Comparison of ENCODE assay signal across 1 cellular context in the genomic region with DNA sequence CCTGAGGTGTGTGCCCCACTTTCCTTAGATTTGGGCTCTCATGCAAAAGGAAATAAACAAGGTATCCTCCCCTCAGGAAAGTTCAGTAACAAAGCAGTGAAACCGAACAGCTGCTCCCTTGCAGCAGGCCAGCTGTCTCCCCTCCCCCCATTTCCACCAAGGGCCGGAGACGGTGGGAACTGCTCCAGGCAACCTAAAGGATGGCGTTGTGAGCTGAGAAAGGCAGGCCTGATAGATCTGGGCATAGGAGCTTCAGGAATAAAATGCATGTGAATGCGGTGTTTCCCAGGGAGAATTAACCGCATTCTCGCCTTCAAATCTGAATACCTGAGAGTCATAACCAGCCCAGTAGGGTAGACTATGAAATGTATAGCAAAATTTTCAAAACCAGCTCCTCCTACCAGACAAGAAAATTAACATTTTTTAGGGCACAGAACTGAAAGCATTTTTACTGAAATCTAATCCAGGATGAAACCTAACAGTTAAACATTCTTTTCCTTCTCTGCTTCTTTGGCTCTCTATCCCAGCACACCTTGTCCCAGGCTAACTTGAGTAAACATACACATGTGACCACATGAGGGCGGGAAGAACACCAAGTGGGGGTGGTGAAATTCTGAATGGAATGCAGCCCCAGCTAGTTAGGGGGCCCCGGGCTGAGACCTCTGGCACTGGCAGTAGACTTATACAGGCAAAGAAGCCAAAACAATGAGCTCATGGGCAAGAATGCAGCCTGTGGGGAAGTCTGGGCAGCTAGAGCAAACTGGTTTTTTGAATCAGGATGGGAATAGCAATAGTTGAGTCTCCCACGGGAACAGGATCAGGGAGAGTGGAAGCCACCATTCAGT.
TF ChIP-seq lines count a peak whose summit lies in the region.

No MANE protein-coding gene starts in this region.

TF ChIP-seq in HepG2, 621 proteins besides CTCF, POLR2A, EP300 and RAD21 (continued from another document and continues in another):
- TF ChIP-seq ZFYVE20 (CRISPR knock-in tag; IDR thresholded peaks at IDR 0.05; ENCODE audit: borderline replicate concordance, low read depth) (no peak), RBAK (CRISPR knock-in tag; IDR thresholded peaks at IDR 0.05) (no peak), ZNF350 (CRISPR knock-in tag; IDR thresholded peaks at IDR 0.05; ENCODE audit: borderline replicate concordance, low read depth) (peak; percentile 40; the same call in 1 of the 2 replicates), PAF1 (CRISPR knock-in tag; IDR thresholded peaks at IDR 0.05) (0 out of 2 replicates have a peak, but pooled peaks have one; percentile 41), CEBPB (IDR thresholded peaks at IDR 0.05; ENCODE audit: borderline replicate concordance, low read depth, low read length) (no peak), ZSCAN30 (CRISPR knock-in tag; IDR thresholded peaks at IDR 0.05) (no peak), NR2F6 (IDR thresholded peaks at IDR 0.05) (peak; percentile 57; the same call in 1 of the 2 replicates), NR2F6 (CRISPR knock-in tag; IDR thresholded peaks at IDR 0.05) (peak; percentile 66), ZNF33B (CRISPR knock-in tag; IDR thresholded peaks at IDR 0.05) (no peak), TSC22D2 (CRISPR knock-in tag; IDR thresholded peaks at IDR 0.05; ENCODE audit: borderline replicate concordance) (no peak), ISX (CRISPR knock-in tag; conservative IDR thresholded peaks at IDR 0.05) (no peak), ZNF354B (CRISPR knock-in tag; IDR thresholded peaks at IDR 0.05) (no peak), SETDB1 (CRISPR knock-in tag; IDR thresholded peaks at IDR 0.05; ENCODE audit: borderline replicate concordance) (no peak), ZNF333 (CRISPR knock-in tag; IDR thresholded peaks at IDR 0.05; ENCODE audit: borderline replicate concordance) (no peak), MIXL1 (CRISPR knock-in tag; IDR thresholded peaks at IDR 0.05) (0 out of 2 replicates have a peak, but pooled peaks have one; percentile 38), ATF7-NPFF (CRISPR knock-in tag; IDR thresholded peaks at IDR 0.05; ENCODE audit: low read depth) (no peak), ZNF737 (CRISPR knock-in tag; IDR thresholded peaks at IDR 0.05; ENCODE audit: borderline replicate concordance) (no peak), SALL1 (CRISPR knock-in tag; IDR thresholded peaks at IDR 0.05) (peak; percentile 79), FOXO1 (CRISPR knock-in tag; IDR thresholded peaks at IDR 0.05) (peak; percentile 42; the same call in 1 of the 2 replicates), ZNF263 (CRISPR knock-in tag; IDR thresholded peaks at IDR 0.05) (no peak; the same call in 1 of the 2 replicates), SRSF4 (IDR thresholded peaks at IDR 0.05; ENCODE audit: low read depth, low read length, poor library complexity, severe bottlenecking) (no peak), GABPB1 (CRISPR knock-in tag; IDR thresholded peaks at IDR 0.05) (no peak), MLLT10 (CRISPR knock-in tag; IDR thresholded peaks at IDR 0.05) (no peak), MYC (CRISPR knock-in tag; IDR thresholded peaks at IDR 0.05; ENCODE audit: borderline replicate concordance) (peak; percentile 62; the same call in 1 of the 2 replicates), SATB2 (CRISPR knock-in tag; IDR thresholded peaks at IDR 0.05) (no peak), SKI (IDR thresholded peaks at IDR 0.05; ENCODE audit: partially characterized antibody) (no peak), RFXAP (CRISPR knock-in tag; IDR thresholded peaks at IDR 0.05; ENCODE audit: borderline replicate concordance) (peak; percentile 89; the same call in 1 of the 2 replicates), MYNN (CRISPR knock-in tag; IDR thresholded peaks at IDR 0.05; ENCODE audit: low read depth) (no peak), CENPT (CRISPR knock-in tag; IDR thresholded peaks at IDR 0.05; ENCODE audit: low read depth) (no peak), DPF2 (CRISPR knock-in tag; IDR thresholded peaks at IDR 0.05; ENCODE audit: borderline replicate concordance, low read depth) (peak; percentile 33; the same call in 1 of the 2 replicates), HOXA5 (CRISPR knock-in tag; IDR thresholded peaks at IDR 0.05) (peak; percentile 64; the same call in 1 of the 2 replicates), NFYC (CRISPR knock-in tag; IDR thresholded peaks at IDR 0.05) (no peak; the same call in 1 of the 2 replicates), ZZZ3 (CRISPR knock-in tag; IDR thresholded peaks at IDR 0.05; ENCODE audit: borderline replicate concordance) (no peak), KDM4B (CRISPR knock-in tag; IDR thresholded peaks at IDR 0.05) (no peak), ZNF225 (CRISPR knock-in tag; IDR thresholded peaks at IDR 0.05) (no peak), SCMH1 (CRISPR knock-in tag; IDR thresholded peaks at IDR 0.05; ENCODE audit: borderline replicate concordance) (no peak), FOXK1 (CRISPR knock-in tag; IDR thresholded peaks at IDR 0.05; ENCODE audit: borderline replicate concordance, low read depth) (no peak), BRCA1 (CRISPR knock-in tag; IDR thresholded peaks at IDR 0.05) (no peak), MIER3 (CRISPR knock-in tag; IDR thresholded peaks at IDR 0.05; ENCODE audit: borderline replicate concordance) (0 out of 2 replicates have a peak, but pooled peaks have one; percentile 5), TARDBP (CRISPR knock-in tag; IDR thresholded peaks at IDR 0.05) (no peak), ZNF607 (CRISPR knock-in tag; IDR thresholded peaks at IDR 0.05; ENCODE audit: borderline replicate concordance) (no peak), TP53 (CRISPR knock-in tag; conservative IDR thresholded peaks at IDR 0.05) (peak; percentile 63; the same call in 1 of the 2 replicates), ZNF749 (CRISPR knock-in tag; IDR thresholded peaks at IDR 0.05; ENCODE audit: borderline replicate concordance) (no peak)
- TF ChIP-seq, protein P1, sequence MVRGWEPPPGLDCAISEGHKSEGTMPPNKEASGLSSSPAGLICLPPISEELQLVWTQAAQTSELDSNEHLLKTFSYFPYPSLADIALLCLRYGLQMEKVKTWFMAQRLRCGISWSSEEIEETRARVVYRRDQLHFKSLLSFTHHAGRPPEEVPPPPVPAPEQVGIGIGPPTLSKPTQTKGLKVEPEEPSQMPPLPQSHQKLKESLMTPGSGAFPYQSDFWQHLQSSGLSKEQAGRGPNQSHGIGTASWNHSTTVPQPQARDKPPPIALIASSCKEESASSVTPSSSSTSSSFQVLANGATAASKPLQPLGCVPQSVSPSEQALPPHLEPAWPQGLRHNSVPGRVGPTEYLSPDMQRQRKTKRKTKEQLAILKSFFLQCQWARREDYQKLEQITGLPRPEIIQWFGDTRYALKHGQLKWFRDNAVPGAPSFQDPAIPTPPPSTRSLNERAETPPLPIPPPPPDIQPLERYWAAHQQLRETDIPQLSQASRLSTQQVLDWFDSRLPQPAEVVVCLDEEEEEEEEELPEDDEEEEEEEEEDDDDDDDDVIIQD (CRISPR knock-in tag; IDR thresholded peaks at IDR 0.05; ENCODE audit: low read depth) = no peak
- TF ChIP-seq, protein P2, sequence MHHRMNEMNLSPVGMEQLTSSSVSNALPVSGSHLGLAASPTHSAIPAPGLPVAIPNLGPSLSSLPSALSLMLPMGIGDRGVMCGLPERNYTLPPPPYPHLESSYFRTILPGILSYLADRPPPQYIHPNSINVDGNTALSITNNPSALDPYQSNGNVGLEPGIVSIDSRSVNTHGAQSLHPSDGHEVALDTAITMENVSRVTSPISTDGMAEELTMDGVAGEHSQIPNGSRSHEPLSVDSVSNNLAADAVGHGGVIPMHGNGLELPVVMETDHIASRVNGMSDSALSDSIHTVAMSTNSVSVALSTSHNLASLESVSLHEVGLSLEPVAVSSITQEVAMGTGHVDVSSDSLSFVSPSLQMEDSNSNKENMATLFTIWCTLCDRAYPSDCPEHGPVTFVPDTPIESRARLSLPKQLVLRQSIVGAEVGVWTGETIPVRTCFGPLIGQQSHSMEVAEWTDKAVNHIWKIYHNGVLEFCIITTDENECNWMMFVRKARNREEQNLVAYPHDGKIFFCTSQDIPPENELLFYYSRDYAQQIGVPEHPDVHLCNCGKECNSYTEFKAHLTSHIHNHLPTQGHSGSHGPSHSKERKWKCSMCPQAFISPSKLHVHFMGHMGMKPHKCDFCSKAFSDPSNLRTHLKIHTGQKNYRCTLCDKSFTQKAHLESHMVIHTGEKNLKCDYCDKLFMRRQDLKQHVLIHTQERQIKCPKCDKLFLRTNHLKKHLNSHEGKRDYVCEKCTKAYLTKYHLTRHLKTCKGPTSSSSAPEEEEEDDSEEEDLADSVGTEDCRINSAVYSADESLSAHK (CRISPR knock-in tag; IDR thresholded peaks at IDR 0.05; ENCODE audit: borderline replicate concordance) = no peak
- TF ChIP-seq, protein P3, sequence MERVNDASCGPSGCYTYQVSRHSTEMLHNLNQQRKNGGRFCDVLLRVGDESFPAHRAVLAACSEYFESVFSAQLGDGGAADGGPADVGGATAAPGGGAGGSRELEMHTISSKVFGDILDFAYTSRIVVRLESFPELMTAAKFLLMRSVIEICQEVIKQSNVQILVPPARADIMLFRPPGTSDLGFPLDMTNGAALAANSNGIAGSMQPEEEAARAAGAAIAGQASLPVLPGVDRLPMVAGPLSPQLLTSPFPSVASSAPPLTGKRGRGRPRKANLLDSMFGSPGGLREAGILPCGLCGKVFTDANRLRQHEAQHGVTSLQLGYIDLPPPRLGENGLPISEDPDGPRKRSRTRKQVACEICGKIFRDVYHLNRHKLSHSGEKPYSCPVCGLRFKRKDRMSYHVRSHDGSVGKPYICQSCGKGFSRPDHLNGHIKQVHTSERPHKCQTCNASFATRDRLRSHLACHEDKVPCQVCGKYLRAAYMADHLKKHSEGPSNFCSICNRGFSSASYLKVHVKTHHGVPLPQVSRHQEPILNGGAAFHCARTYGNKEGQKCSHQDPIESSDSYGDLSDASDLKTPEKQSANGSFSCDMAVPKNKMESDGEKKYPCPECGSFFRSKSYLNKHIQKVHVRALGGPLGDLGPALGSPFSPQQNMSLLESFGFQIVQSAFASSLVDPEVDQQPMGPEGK (CRISPR knock-in tag; IDR thresholded peaks at IDR 0.05) = peak; percentile 99
- TF ChIP-seq, protein P4, sequence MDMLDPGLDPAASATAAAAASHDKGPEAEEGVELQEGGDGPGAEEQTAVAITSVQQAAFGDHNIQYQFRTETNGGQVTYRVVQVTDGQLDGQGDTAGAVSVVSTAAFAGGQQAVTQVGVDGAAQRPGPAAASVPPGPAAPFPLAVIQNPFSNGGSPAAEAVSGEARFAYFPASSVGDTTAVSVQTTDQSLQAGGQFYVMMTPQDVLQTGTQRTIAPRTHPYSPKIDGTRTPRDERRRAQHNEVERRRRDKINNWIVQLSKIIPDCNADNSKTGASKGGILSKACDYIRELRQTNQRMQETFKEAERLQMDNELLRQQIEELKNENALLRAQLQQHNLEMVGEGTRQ (IDR thresholded peaks at IDR 0.05; ENCODE audit: low read depth, low read length) = peak; percentile 56
- TF ChIP-seq, protein P4 (CRISPR knock-in tag; IDR thresholded peaks at IDR 0.05; ENCODE audit: borderline replicate concordance) = peak; percentile 77; the same call in 1 of the 2 replicates
- TF ChIP-seq, protein P5, sequence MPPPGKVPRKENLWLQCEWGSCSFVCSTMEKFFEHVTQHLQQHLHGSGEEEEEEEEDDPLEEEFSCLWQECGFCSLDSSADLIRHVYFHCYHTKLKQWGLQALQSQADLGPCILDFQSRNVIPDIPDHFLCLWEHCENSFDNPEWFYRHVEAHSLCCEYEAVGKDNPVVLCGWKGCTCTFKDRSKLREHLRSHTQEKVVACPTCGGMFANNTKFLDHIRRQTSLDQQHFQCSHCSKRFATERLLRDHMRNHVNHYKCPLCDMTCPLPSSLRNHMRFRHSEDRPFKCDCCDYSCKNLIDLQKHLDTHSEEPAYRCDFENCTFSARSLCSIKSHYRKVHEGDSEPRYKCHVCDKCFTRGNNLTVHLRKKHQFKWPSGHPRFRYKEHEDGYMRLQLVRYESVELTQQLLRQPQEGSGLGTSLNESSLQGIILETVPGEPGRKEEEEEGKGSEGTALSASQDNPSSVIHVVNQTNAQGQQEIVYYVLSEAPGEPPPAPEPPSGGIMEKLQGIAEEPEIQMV (CRISPR knock-in tag; IDR thresholded peaks at IDR 0.05; ENCODE audit: low read depth) = no peak
- TF ChIP-seq, protein P6, sequence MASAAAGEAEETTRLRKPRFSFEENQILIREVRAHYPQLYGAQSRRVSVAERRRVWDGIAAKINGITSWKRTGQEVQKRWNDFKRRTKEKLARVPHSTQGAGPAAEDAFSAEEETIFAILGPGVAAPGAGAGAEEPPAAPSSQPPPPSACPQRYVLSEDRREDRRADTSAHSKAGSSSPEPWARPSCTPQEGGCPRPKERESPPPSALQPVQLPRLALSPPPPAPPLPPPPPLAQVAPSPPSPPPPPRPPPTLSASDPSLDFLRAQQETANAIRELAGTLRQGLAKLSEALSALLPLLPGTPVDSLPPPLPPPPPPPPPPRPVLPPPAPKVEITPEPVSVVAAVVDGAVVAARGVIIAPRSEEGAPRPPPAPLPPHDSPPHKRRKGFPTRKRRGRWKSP (CRISPR knock-in tag; IDR thresholded peaks at IDR 0.05) = no peak; the same call in 1 of the 2 replicates
- TF ChIP-seq, protein P7, sequence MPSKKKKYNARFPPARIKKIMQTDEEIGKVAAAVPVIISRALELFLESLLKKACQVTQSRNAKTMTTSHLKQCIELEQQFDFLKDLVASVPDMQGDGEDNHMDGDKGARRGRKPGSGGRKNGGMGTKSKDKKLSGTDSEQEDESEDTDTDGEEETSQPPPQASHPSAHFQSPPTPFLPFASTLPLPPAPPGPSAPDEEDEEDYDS (CRISPR knock-in tag; IDR thresholded peaks at IDR 0.05) = no peak
- TF ChIP-seq, protein P8, sequence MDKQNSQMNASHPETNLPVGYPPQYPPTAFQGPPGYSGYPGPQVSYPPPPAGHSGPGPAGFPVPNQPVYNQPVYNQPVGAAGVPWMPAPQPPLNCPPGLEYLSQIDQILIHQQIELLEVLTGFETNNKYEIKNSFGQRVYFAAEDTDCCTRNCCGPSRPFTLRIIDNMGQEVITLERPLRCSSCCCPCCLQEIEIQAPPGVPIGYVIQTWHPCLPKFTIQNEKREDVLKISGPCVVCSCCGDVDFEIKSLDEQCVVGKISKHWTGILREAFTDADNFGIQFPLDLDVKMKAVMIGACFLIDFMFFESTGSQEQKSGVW (CRISPR knock-in tag; IDR thresholded peaks at IDR 0.05; ENCODE audit: borderline replicate concordance) = no peak
